6 cellular contexts compared by ENCODE assay signal in genomic region chr16:2008631-2009301, GRCh38. TPM values are rescaled to one million over a fixed set of nuclear protein-coding genes. Genes with fewer than 3 reads are reported as not detected.
A peak's percentile ranks its signal among the peaks of the same experiment; 100 is the strongest.
DNase-seq lines count a peak whose midpoint lies in the region; ATAC-seq and TF ChIP-seq lines count a peak whose summit lies in the region.

No MANE protein-coding gene starts in this region.

- H3K9ac ChIP-seq in H9 (ENCODE audit: extremely low read depth, insufficient read length, low read length) = peak overlapping the region; percentile 77

- H3K9me3 Mint-ChIP-seq in H9 = no peaks in the 10 kb centered on the region; a peak in 1 of 5 replicates

- no peak for TF ChIP-seq CTCF in H9 (conservative IDR thresholded peaks at IDR 0.05)
- TF ChIP-seq CTCF in left ventricle myocardium inferior (IDR thresholded peaks at IDR 0.05; ENCODE audit: borderline replicate concordance) = no peak

- no peaks in the 10 kb centered on the region; the same call in 1 of the 2 replicates for H3K27me3 Mint-ChIP-seq in H9 (ENCODE audit: low read depth)

- H4K91ac ChIP-seq in H9 (ENCODE audit: insufficient read length, low read depth, low read length) = no peak overlapping the region

- peak overlapping the region; percentile 73 for H3K4me2 ChIP-seq in H9 (ENCODE audit: insufficient read depth, insufficient read length, low read length)

- H3K79me1 ChIP-seq in H9 (ENCODE audit: insufficient read depth, low read depth, low read length, poor library complexity, severe bottlenecking) = peaks cover 21% of the 10 kb centered on the region

- H2BK15ac ChIP-seq in H9 (ENCODE audit: low read depth, low read length) = no peak overlapping the region

- H4K5ac ChIP-seq in H9 (ENCODE audit: insufficient read length, low read depth, low read length) = no peak overlapping the region

- H2BK12ac ChIP-seq in H9 (ENCODE audit: insufficient read length, low read depth, low read length) = no peak overlapping the region

- peak overlapping the region; percentile 78 to 81 for H3K4me3 Mint-ChIP-seq in H9

- no peak overlapping the region; a peak in 1 of 7 replicates for H3K27ac Mint-ChIP-seq in H9

- H3K23me2 ChIP-seq in H9 (ENCODE audit: insufficient read length, low read depth, low read length, poor library complexity, severe bottlenecking) = peaks cover 11% of the 10 kb centered on the region

- no peak overlapping the region for H3K23ac ChIP-seq in H9 (ENCODE audit: insufficient read length, low read depth, low read length)

- DNase-seq in H9 (no peak), SJCRH30 (no peak), left ventricle myocardium inferior (peak; percentile 17), cerebellum (ENCODE audit: low spot score) (no peak)

- intact Hi-C loops in left ventricle myocardium inferior (cut with micrococcal nuclease) = no loop called here

- peaks cover 26% of the 10 kb centered on the region; the same call in 1 of the 2 replicates for H3K79me2 ChIP-seq in H9 (ENCODE audit: insufficient read depth, low read length)

- H3T11ph ChIP-seq in H9 (ENCODE audit: low read length) = no peak overlapping the region

- ATAC-seq in GM21529 (IDR thresholded peaks at IDR 0.05; ENCODE audit: unreplicated experiment) = no peak

- H3K36me3 ChIP-seq in SJCRH30 (0 out of 2 replicates have a peak, but pooled peaks cover 6% of the 10 kb centered on the region), left ventricle myocardium inferior (no peaks in the 10 kb centered on the region), thymus (ENCODE audit: control insufficient read depth, insufficient read depth) (no peaks in the 10 kb centered on the region)

- H4K20me1 ChIP-seq in H9 (ENCODE audit: control insufficient read depth, insufficient read depth, insufficient read length) = no peaks in the 10 kb centered on the region

- H3K4me1 Mint-ChIP-seq in H9 = peaks cover 22 to 36% of the 10 kb centered on the region in 2 experiments

- no peak overlapping the region for H2BK5ac ChIP-seq in H9 (ENCODE audit: insufficient read length, low read length)

- H2BK20ac ChIP-seq in H9 (ENCODE audit: low read depth, low read length, poor library complexity, severe bottlenecking) = no peak overlapping the region

- H3K14ac ChIP-seq in H9 (ENCODE audit: insufficient read depth, low read length) = 0 out of 2 replicates have a peak overlapping the region, but pooled peaks have one; percentile 25

- H3K9me3 ChIP-seq in H9 (ENCODE audit: control insufficient read depth, low read depth, low read length) = no peaks in the 10 kb centered on the region
- H3K9me3 ChIP-seq in SJCRH30 (replicated peaks) = no peaks in the 10 kb centered on the region
- no peaks in the 10 kb centered on the region for H3K9me3 ChIP-seq in left ventricle myocardium inferior (replicated peaks)
- H3K9me3 ChIP-seq in thymus (ENCODE audit: control insufficient read depth) = no peaks in the 10 kb centered on the region

- H3K56ac ChIP-seq in H9 (ENCODE audit: insufficient read length, low read depth, low read length) = no peak overlapping the region

- H3K4me3 ChIP-seq in SJCRH30 (peak overlapping the region; percentile 71), left ventricle myocardium inferior (peak overlapping the region; percentile 93), thymus (ENCODE audit: low read length) (peak overlapping the region; percentile 85)

- H3K36me3 Mint-ChIP-seq in H9 (ENCODE audit: insufficient read depth in 1 of 3, low read depth in 3 of 3) = peaks cover 5 to 16% (median 12%) of the 10 kb centered on the region in 3 experiments

- H3K4me1 ChIP-seq in H9 (ENCODE audit: insufficient read depth, low read length) (peaks cover 6% of the 10 kb centered on the region; the same call in 1 of the 2 replicates), SJCRH30 (peaks cover 28% of the 10 kb centered on the region), left ventricle myocardium inferior (peaks cover 67% of the 10 kb centered on the region), thymus (ENCODE audit: control insufficient read depth, insufficient read depth, low read length) (peaks cover 26% of the 10 kb centered on the region)

- no peak overlapping the region for H3K18ac ChIP-seq in H9 (ENCODE audit: insufficient read length, low read depth, low read length)

- H4K8ac ChIP-seq in H9 (replicated peaks; ENCODE audit: insufficient read length, low read depth, low read length) = no peak overlapping the region

- no peak overlapping the region for H3K27ac ChIP-seq in H9 (ENCODE audit: insufficient read length, low read depth, low read length)
- H3K27ac ChIP-seq in SJCRH30 = peak overlapping the region; percentile 40; the same call in 1 of the 2 replicates
- H3K27ac ChIP-seq in left ventricle myocardium inferior (replicated peaks) = peak overlapping the region; percentile 91
- H3K27ac ChIP-seq in thymus (ENCODE audit: low read depth) = peak overlapping the region; percentile 80

- no CpG with 5 or more reads among the region's 29 CpGs for WGBS in H9 (ENCODE audit: extremely low coverage, insufficient read length, low lambda C conversion rate)
- WGBS in thymus = 3% methylated on average over 29 of the region's 29 CpGs

- no peaks in the 10 kb centered on the region for H3K27me3 ChIP-seq in H9 (ENCODE audit: insufficient read depth, low read length)
- no peaks in the 10 kb centered on the region for H3K27me3 ChIP-seq in SJCRH30
- H3K27me3 ChIP-seq in left ventricle myocardium inferior (ENCODE audit: low read depth) = no peaks in the 10 kb centered on the region
- H3K27me3 ChIP-seq in thymus (ENCODE audit: control insufficient read depth, insufficient read depth) = no peaks in the 10 kb centered on the region

- no peak overlapping the region for H2AFZ ChIP-seq in H9 (ENCODE audit: low read length)

- no peak overlapping the region for H2AK5ac ChIP-seq in H9 (ENCODE audit: insufficient read length, low read length)

- H2BK120ac ChIP-seq in H9 (ENCODE audit: low read depth, low read length, poor library complexity, severe bottlenecking) = no peak overlapping the region

- H3K4ac ChIP-seq in H9 (ENCODE audit: low read depth, low read length) = no peak overlapping the region

RNA-seq across cellular contexts. Expression of gene ZNF598, which starts 0.9 kb away (rescaled TPM):
- total RNA-seq in H9 (2021) (64.2 and 70.9 TPM in 2 replicates), left ventricle myocardium inferior (14.5 TPM), cerebellum (8.6 TPM)
- total RNA-seq in SJCRH30 (2014; rRNA removed; shearing (Covaris generic)) = 22.9 and 25.6 TPM in 2 replicates
- 46.2 TPM for polyA plus RNA-seq in thymus

RNA-seq across cellular contexts. Expression of gene NPW, which starts 10.8 kb away (rescaled TPM):
- 7.1 and 10.2 TPM in 2 replicates for total RNA-seq in H9 (2021)
- total RNA-seq in SJCRH30 (2014; rRNA removed; shearing (Covaris generic)) = 1.6 TPM in 2 replicates
- not detected for total RNA-seq in left ventricle myocardium inferior
- polyA plus RNA-seq in thymus = 1.2 TPM
- not detected for total RNA-seq in cerebellum

RNA-seq across cellular contexts. Expression of gene NHERF2, which starts 17.9 kb away (rescaled TPM):
- total RNA-seq in H9 (2021) (15.3 and 18.4 TPM in 2 replicates), left ventricle myocardium inferior (221 TPM), cerebellum (7.3 TPM)
- 6.4 and 8.0 TPM in 2 replicates for total RNA-seq in SJCRH30 (2014; rRNA removed; shearing (Covaris generic))
- polyA plus RNA-seq in thymus = 23.4 TPM

RNA-seq across cellular contexts. Expression of gene SYNGR3, which starts 19.0 kb away (rescaled TPM):
- 11.9 and 12.1 TPM in 2 replicates for total RNA-seq in H9 (2021)
- 0.73 and 0.81 TPM in 2 replicates for total RNA-seq in SJCRH30 (2014; rRNA removed; shearing (Covaris generic))
- total RNA-seq in left ventricle myocardium inferior = 0.38 TPM
- polyA plus RNA-seq in thymus = 2.7 TPM
- 25.4 TPM for total RNA-seq in cerebellum

RNA-seq across cellular contexts. Expression of gene GFER, which starts 24.8 kb away (rescaled TPM):
- total RNA-seq in H9 (2021) (49.1 and 50.4 TPM in 2 replicates), left ventricle myocardium inferior (23.3 TPM), cerebellum (9.5 TPM)
- 20.6 and 32.2 TPM in 2 replicates for total RNA-seq in SJCRH30 (2014; rRNA removed; shearing (Covaris generic))
- 28.0 TPM for polyA plus RNA-seq in thymus

Comparison
In these comparisons a context has a peak if more than half of its experiments do, and no peak if none do; other contexts are left out.
1. RNA of gene NHERF2, which starts 17.9 kb away (total RNA-seq): 221 TPM in left ventricle myocardium inferior (single experiment); 15.3 to 18.4 TPM in H9, 6.4 to 8.0 TPM in SJCRH30 and 7.3 TPM in cerebellum (single experiment); every median in the first group is over 10 times any median in the second.
2. Peak in every context shown above with its lines, with median percentiles within 50 percentile points of each other: H3K4me3 ChIP-seq.